10 cellular contexts compared by ENCODE assay signal in genomic region chr2:65071499-65072180, GRCh38. TPM values are rescaled to one million over a fixed set of nuclear protein-coding genes. Genes with fewer than 3 reads are reported as not detected.
A peak's percentile ranks its signal among the peaks of the same experiment; 100 is the strongest.
DNase-seq lines count a peak whose midpoint lies in the region; FAIRE-seq and TF ChIP-seq lines count a peak whose summit lies in the region.
"Had no signal": no experiment of that assay in that cellular context is flagged by ENCODE, and none has a peak within 500 bp of the region (broad histone marks: within the 10 kb centered on the region; RNA-seq: fewer than 3 reads in every experiment).

No MANE protein-coding gene starts in this region.

- H2BK15ac ChIP-seq in H1 (ENCODE audit: low read length): no peak overlapping the region

- peak; percentile 16 to 46; a peak in 3 of 4 replicates for TF ChIP-seq RAD21 in H1 (IDR thresholded peaks at IDR 0.05 in 1 of 2, conservative IDR thresholded peaks at IDR 0.05 in 1 of 2; ENCODE audit: low read depth in 2 of 2, low read length in 2 of 2)

- no peak overlapping the region for H3K27ac ChIP-seq in H1 (ENCODE audit: low read depth, low read length)
- H3K27ac ChIP-seq in trophoblast cell (ENCODE audit: low read depth, low read length): no peak overlapping the region
- no peak overlapping the region for H3K27ac ChIP-seq in vagina
- H3K27ac ChIP-seq in colonic mucosa: no peak overlapping the region

- H3K27ac Mint-ChIP-seq in activated T-helper 1 cell treated with anti-CD3 and anti-CD28 coated beads, Interleukin-12 subunit alpha, Interleukin-12 subunit beta, Interleukin-2, Interleukin-4 antibody, amounts not matched to agents 30 ng/mL and 10 ng/mL and 1 ng/mL, durations not matched to agents 14 hours and 24 hours and 36 hours: no peak overlapping the region

- no peaks in the 10 kb centered on the region for H3K9me3 Mint-ChIP-seq in activated T-helper 1 cell treated with anti-CD3 and anti-CD28 coated beads, Interleukin-12 subunit alpha, Interleukin-12 subunit beta, Interleukin-2, Interleukin-4 antibody, amounts not matched to agents 30 ng/mL and 10 ng/mL and 1 ng/mL, durations not matched to agents 14 hours and 24 hours and 36 hours

- H3K4me1 ChIP-seq in H1 (replicated peaks in 1 of 4; ENCODE audit: control insufficient read depth in 3 of 4, insufficient read depth in 4 of 4, low read length in 3 of 4): peaks cover 0 to 7% (median 4%) of the 10 kb centered on the region in 4 experiments; a peak in 5 of 7 replicates
- peaks cover 5 to 22% of the 10 kb centered on the region in 2 experiments for H3K4me1 ChIP-seq in trophoblast cell (ENCODE audit: control insufficient read depth in 1 of 2, insufficient read depth in 2 of 2, low read length in 2 of 2)
- H3K4me1 ChIP-seq in vagina: peaks cover 75% of the 10 kb centered on the region
- peaks cover 18% of the 10 kb centered on the region for H3K4me1 ChIP-seq in colonic mucosa

- H2BK12ac ChIP-seq in H1 (ENCODE audit: low read depth, low read length): no peak overlapping the region
- H2BK12ac ChIP-seq in trophoblast cell (ENCODE audit: low read length): no peak overlapping the region

- peaks cover 0 to 20% of the 10 kb centered on the region in 2 experiments; a peak in 2 of 4 replicates for H3K79me2 ChIP-seq in H1 (ENCODE audit: control insufficient read depth in 1 of 2, insufficient read depth in 2 of 2, low read length in 2 of 2)
- no peaks in the 10 kb centered on the region for H3K79me2 ChIP-seq in trophoblast cell (ENCODE audit: control insufficient read depth, insufficient read depth, low read length, poor library complexity)

- no peak overlapping the region for H3K9ac ChIP-seq in H1 (replicated peaks in 1 of 4; ENCODE audit: extremely low read depth in 1 of 4, low read depth in 3 of 4, low read length in 3 of 4)
- no peak overlapping the region for H3K9ac ChIP-seq in trophoblast cell (ENCODE audit: low read length)
- H3K9ac ChIP-seq in colonic mucosa (ENCODE audit: low read depth in 2 of 2, low read length in 2 of 2): no peak overlapping the region

- H3K4me3 Mint-ChIP-seq in activated T-helper 1 cell treated with anti-CD3 and anti-CD28 coated beads, Interleukin-12 subunit alpha, Interleukin-12 subunit beta, Interleukin-2, Interleukin-4 antibody, amounts not matched to agents 30 ng/mL and 10 ng/mL and 1 ng/mL, durations not matched to agents 14 hours and 24 hours and 36 hours: no peak overlapping the region

- H3K4me2 ChIP-seq in H1 (ENCODE audit: insufficient read depth in 1 of 2, low read depth in 2 of 2, low read length in 2 of 2): no peak overlapping the region
- H3K4me2 ChIP-seq in trophoblast cell (ENCODE audit: low read length): no peak overlapping the region

- peak overlapping the region; percentile 51; the same call in 1 of the 2 replicates for H4K8ac ChIP-seq in H1 (ENCODE audit: extremely low read depth, insufficient read depth, low read length)
- H4K8ac ChIP-seq in trophoblast cell (ENCODE audit: low read depth, low read length): no peak overlapping the region

- peak; percentile 23 for TF ChIP-seq CTCF in GM12865 (IDR thresholded peaks at IDR 0.05; ENCODE audit: insufficient read depth, low read depth, low read length, missing control alignments)
- TF ChIP-seq CTCF in H1 (IDR thresholded peaks at IDR 0.05; ENCODE audit: control extremely low read depth in 1 of 3, insufficient read depth in 1 of 3, low read depth in 1 of 3, low read length in 3 of 3): peak; percentile 43 to 58 (median 49)
- no peak for TF ChIP-seq CTCF in vagina (IDR thresholded peaks at IDR 0.05)
- no peak for TF ChIP-seq CTCF in colonic mucosa (IDR thresholded peaks at IDR 0.05)

- H3K36me3 Mint-ChIP-seq in activated T-helper 1 cell treated with anti-CD3 and anti-CD28 coated beads, Interleukin-12 subunit alpha, Interleukin-12 subunit beta, Interleukin-2, Interleukin-4 antibody, amounts not matched to agents 30 ng/mL and 10 ng/mL and 1 ng/mL, durations not matched to agents 14 hours and 24 hours and 36 hours (ENCODE audit: low read depth): peaks cover 5% of the 10 kb centered on the region

- H3K36me3 ChIP-seq in H1 (ENCODE audit: control insufficient read depth in 2 of 4, insufficient read depth in 4 of 4, low read length in 3 of 4): peaks cover 20 to 71% (median 38%) of the 10 kb centered on the region in 4 experiments
- H3K36me3 ChIP-seq in trophoblast cell (ENCODE audit: control insufficient read depth in 1 of 2, insufficient read depth in 2 of 2, low read length in 2 of 2): peaks cover 34 to 47% of the 10 kb centered on the region in 2 experiments
- H3K36me3 ChIP-seq in vagina: peaks cover 0 to 27% of the 10 kb centered on the region in 2 donors
- H3K36me3 ChIP-seq in colonic mucosa: no peaks in the 10 kb centered on the region

- CTCF ChIA-PET in H1 (lab: Charles Lee; ENCODE audit: partially characterized antibody): interaction anchor here (0.6 to 2.6 kb wide), 17 partner anchors 12 to 154 kb away, joined by 3 to 20 read pairs (median 3); no protein-coding TSS in a partner anchor

- no peak overlapping the region for H3K18ac ChIP-seq in H1 (ENCODE audit: extremely low read depth, low read length)
- H3K18ac ChIP-seq in trophoblast cell (ENCODE audit: low read length): no peak overlapping the region

- H3K23me2 ChIP-seq in H1 (ENCODE audit: low read depth, low read length): no peaks in the 10 kb centered on the region

- H2BK20ac ChIP-seq in H1 (ENCODE audit: low read length): no peak overlapping the region

- H3K27me3 ChIP-seq in H1 (replicated peaks in 1 of 4; ENCODE audit: control insufficient read depth in 3 of 4, extremely low read depth in 1 of 4, insufficient read depth in 3 of 4, low read length in 3 of 4) (no peaks in the 10 kb centered on the region), trophoblast cell (ENCODE audit: insufficient read depth, low read length) (no peaks in the 10 kb centered on the region), vagina (no peaks in the 10 kb centered on the region), colonic mucosa (no peaks in the 10 kb centered on the region)

- H3K4ac ChIP-seq in H1 (replicated peaks; ENCODE audit: insufficient read length, low read depth, low read length): no peak overlapping the region
- no peak overlapping the region for H3K4ac ChIP-seq in trophoblast cell (ENCODE audit: low read depth, low read length)

- peaks cover 23% of the 10 kb centered on the region for H3K4me1 Mint-ChIP-seq in activated T-helper 1 cell treated with anti-CD3 and anti-CD28 coated beads, Interleukin-12 subunit alpha, Interleukin-12 subunit beta, Interleukin-2, Interleukin-4 antibody, amounts not matched to agents 30 ng/mL and 10 ng/mL and 1 ng/mL, durations not matched to agents 14 hours and 24 hours and 36 hours (ENCODE audit: low read depth)

- H3K56ac ChIP-seq in H1 (replicated peaks; ENCODE audit: insufficient read length, low read depth, low read length): no peak overlapping the region

- H2BK5ac ChIP-seq in H1 (ENCODE audit: low read depth, low read length): no peak overlapping the region
- no peak overlapping the region for H2BK5ac ChIP-seq in trophoblast cell (ENCODE audit: low read depth, low read length, poor library complexity)

- intact Hi-C loops in vagina (cut with DNase I) (no loop called here), colonic mucosa (cut with DNase I) (loop anchor here (10.0 kb wide), 1 partner anchor 53 kb away; no protein-coding TSS in a partner anchor)
- intact Hi-C loops in activated T-helper 1 cell treated with anti-CD3 and anti-CD28 coated beads, Interleukin-12 subunit alpha, Interleukin-12 subunit beta, Interleukin-2, Interleukin-4 antibody, amounts not matched to agents 30 ng/mL and 10 ng/mL and 1 ng/mL, durations not matched to agents 14 hours and 24 hours and 36 hours (cut with micrococcal nuclease): no loop called here

- no peak overlapping the region for H4K91ac ChIP-seq in H1 (replicated peaks; ENCODE audit: insufficient read length, low read length)
- no peak overlapping the region for H4K91ac ChIP-seq in trophoblast cell (ENCODE audit: low read depth, low read length)

- H3K79me1 ChIP-seq in H1 (ENCODE audit: low read depth, low read length) (peaks cover 10% of the 10 kb centered on the region; the same call in 1 of the 2 replicates), trophoblast cell (ENCODE audit: low read length) (no peaks in the 10 kb centered on the region)

- H2AFZ ChIP-seq in H1 (ENCODE audit: low read length): no peak overlapping the region
- no peak overlapping the region for H2AFZ ChIP-seq in trophoblast cell (ENCODE audit: insufficient read depth, low read length, poor library complexity)

- DNase-seq in GM12865 (ENCODE audit: low read depth) (no peak), RPMI7951 (ENCODE audit: low read depth) (peak; percentile 34), H1 (ENCODE audit: low read depth in 1 of 2, low spot score in 2 of 2) (peak in 1 of 2 experiments; percentile 61), trophoblast cell (peak; percentile 45 to 49), vagina (ENCODE audit: extremely low spot score in 2 of 2) (no peak), colonic mucosa (no peak), NCI-H146 treated with DMSO at 0.1 percent for 48 hours (lab: John Stamatoyannopoulos, UW; ENCODE audit: unreplicated experiment) (no peak)
- no peak for DNase-seq in activated T-helper 1 cell treated with anti-CD3 and anti-CD28 coated beads, Interleukin-12 subunit alpha, Interleukin-12 subunit beta, Interleukin-2, Interleukin-4 antibody, amounts not matched to agents 30 ng/mL and 10 ng/mL and 1 ng/mL, durations not matched to agents 14 hours and 24 hours and 36 hours (ENCODE audit: low spot score)
- DNase-seq: stimulated activated CD4-positive, alpha-beta T cell treated with anti-CD3 and anti-CD28 coated beads, Interleukin-4, amount 100 ng/mL, for 4 hours had no signal

- WGBS in H1 (ENCODE audit: extremely low coverage in 1 of 2, insufficient coverage in 1 of 2, insufficient read length in 1 of 2, insufficient replicate concordance in 2 of 2, low coverage in 1 of 2, low lambda C conversion rate in 2 of 2, missing lambda C conversion rate in 1 of 2), 2 experiments: 89% methylated on average over 13 of the region's 14 CpGs; no CpG with 5 or more reads in 1 of the 2 experiments
- WGBS in trophoblast cell (ENCODE audit: extremely low coverage, insufficient coverage, insufficient read length): no CpG with 5 or more reads among the region's 14 CpGs

- no peak overlapping the region for H2AK5ac ChIP-seq in H1 (ENCODE audit: low read depth, low read length)
- H2AK5ac ChIP-seq in trophoblast cell (ENCODE audit: low read length): no peak overlapping the region

- FAIRE-seq in H1 (lab: Jason Lieb, UNC): no peak
- FAIRE-seq: islet of Langerhans had no signal

- POLR2A ChIA-PET in H1 (lab: Charles Lee; ENCODE audit: partially characterized antibody): interaction anchor here (0.6 to 1.6 kb wide), 6 partner anchors 12 to 99 kb away, joined by 3 to 4 read pairs (median 3); partner anchors contain the start of gene CEP68

- H4K12ac ChIP-seq in trophoblast cell (ENCODE audit: low read depth, low read length): no peak overlapping the region

- no peak overlapping the region for H4K5ac ChIP-seq in H1 (ENCODE audit: insufficient read length, low read depth, low read length)

- no peak for TF ChIP-seq EP300 in H1 (IDR thresholded peaks at IDR 0.05; ENCODE audit: borderline replicate concordance in 1 of 2, low read depth in 2 of 2, low read length in 2 of 2)

- no peaks in the 10 kb centered on the region for H3K27me3 Mint-ChIP-seq in activated T-helper 1 cell treated with anti-CD3 and anti-CD28 coated beads, Interleukin-12 subunit alpha, Interleukin-12 subunit beta, Interleukin-2, Interleukin-4 antibody, amounts not matched to agents 30 ng/mL and 10 ng/mL and 1 ng/mL, durations not matched to agents 14 hours and 24 hours and 36 hours (ENCODE audit: insufficient read depth)

- no peak overlapping the region for H3K4me3 ChIP-seq in GM12865 (ENCODE audit: low read depth, low read length)
- no peak overlapping the region for H3K4me3 ChIP-seq in H1 (ENCODE audit: extremely low read depth in 1 of 4, insufficient read depth in 2 of 4, low read depth in 3 of 4, low read length in 4 of 4)
- H3K4me3 ChIP-seq in trophoblast cell (ENCODE audit: low read depth, low read length): no peak overlapping the region
- no peak overlapping the region for H3K4me3 ChIP-seq in vagina
- no peak overlapping the region for H3K4me3 ChIP-seq in colonic mucosa

- H3K23ac ChIP-seq in H1 (ENCODE audit: insufficient read length) (no peak overlapping the region), trophoblast cell (ENCODE audit: low read length) (no peak overlapping the region)

- TF ChIP-seq POLR2A in H1 (IDR thresholded peaks at IDR 0.05; ENCODE audit: control extremely low read depth in 1 of 2, low read depth in 2 of 2, low read length in 2 of 2) (no peak), vagina (IDR thresholded peaks at IDR 0.05) (no peak)

- peaks cover 18 to 20% of the 10 kb centered on the region in 2 experiments for H4K20me1 ChIP-seq in H1 (replicated peaks in 1 of 2; ENCODE audit: control insufficient read depth in 1 of 2, insufficient read depth in 2 of 2, low read length in 2 of 2)

- H3K14ac ChIP-seq in H1 (ENCODE audit: insufficient read length) (no peak overlapping the region), trophoblast cell (ENCODE audit: low read length) (no peak overlapping the region)

- H2BK120ac ChIP-seq in H1 (replicated peaks; ENCODE audit: low read depth, low read length) (no peak overlapping the region), trophoblast cell (ENCODE audit: insufficient read depth, low read length, poor library complexity) (no peak overlapping the region)

- H3K9me3 ChIP-seq in H1 (ENCODE audit: insufficient read depth in 2 of 2, low read depth in 1 of 2, low read length in 1 of 2) (no peaks in the 10 kb centered on the region), trophoblast cell (ENCODE audit: insufficient read depth, low read depth, low read length) (no peaks in the 10 kb centered on the region), vagina (no peaks in the 10 kb centered on the region), colonic mucosa (no peaks in the 10 kb centered on the region)

RNA-seq across cellular contexts. Expression of gene CEP68, which starts 15.4 kb away (rescaled TPM):
- total RNA-seq in RPMI7951 (2014; rRNA removed; shearing (Covaris generic)): 5.2 and 5.6 TPM in 2 replicates
- total RNA-seq in H1 (2021; fragmentation: NEBNext Ultra II Directional; extraction: Animal tissue kit (Norgen Biotek cat#: 25700)): 22.5 and 23.2 TPM in 2 replicates
- 24.7 and 35.5 TPM in 2 replicates for polyA plus RNA-seq in H1 (2011; rRNA removed)
- 20.4 TPM for polyA plus RNA-seq in H1 (2011; cell fraction: cytosol; rRNA removed)
- polyA plus RNA-seq in H1 (2011; cell fraction: nucleus; rRNA removed): 40.5 TPM
- 16.9 to 20.7 TPM (median 18.1 TPM) in 4 replicates for polyA plus RNA-seq in H1 (2012, experiment 1 of 2)
- 6.4 TPM for polyA plus RNA-seq in H1 (2012, experiment 2 of 2)
- 13.5 TPM for polyA plus RNA-seq in H1 (2013, experiment 1 of 2)
- 12.5 TPM for polyA plus RNA-seq in H1 (2013, experiment 2 of 2)
- 34.2 and 41.1 TPM in 2 replicates for polyA minus RNA-seq in H1 (2011; rRNA and poly(A)+ RNA removed)
- 15.8 TPM for polyA minus RNA-seq in H1 (2011; cell fraction: cytosol; rRNA and poly(A)+ RNA removed)
- 40.5 TPM for polyA minus RNA-seq in H1 (2011; cell fraction: nucleus; rRNA and poly(A)+ RNA removed)
- 6.0 and 6.3 TPM in 2 replicates for polyA plus RNA-seq in trophoblast cell (2013)
- total RNA-seq in vagina (25.0 TPM), colonic mucosa (1 to 10 TPM; 7.1 to 8.5 TPM)
- total RNA-seq in activated T-helper 1 cell treated with anti-CD3 and anti-CD28 coated beads, Interleukin-12 subunit alpha, Interleukin-12 subunit beta, Interleukin-2, Interleukin-4 antibody, amounts not matched to agents 30 ng/mL and 10 ng/mL and 1 ng/mL, durations not matched to agents 14 hours and 24 hours and 36 hours: 4.0 and 5.5 TPM in 2 replicates

RNA-seq across cellular contexts. Expression of gene RAB1A, which starts 58.3 kb away (rescaled TPM):
- total RNA-seq in RPMI7951 (2014; rRNA removed; shearing (Covaris generic)): 132 and 168 TPM in 2 replicates
- total RNA-seq in H1 (2021; fragmentation: NEBNext Ultra II Directional; extraction: Animal tissue kit (Norgen Biotek cat#: 25700)): 119 and 120 TPM in 2 replicates
- 40.6 and 77.9 TPM in 2 replicates for polyA plus RNA-seq in H1 (2011; rRNA removed)
- 89.3 TPM for polyA plus RNA-seq in H1 (2011; cell fraction: cytosol; rRNA removed)
- polyA plus RNA-seq in H1 (2011; cell fraction: nucleus; rRNA removed): 16.5 TPM
- 96.8 to 146 TPM (median 100 TPM) in 4 replicates for polyA plus RNA-seq in H1 (2012, experiment 1 of 2)
- polyA plus RNA-seq in H1 (2012, experiment 2 of 2): 13.5 TPM
- 82.1 TPM for polyA plus RNA-seq in H1 (2013, experiment 1 of 2)
- polyA plus RNA-seq in H1 (2013, experiment 2 of 2): 83.0 TPM
- 38.1 and 55.0 TPM in 2 replicates for polyA minus RNA-seq in H1 (2011; rRNA and poly(A)+ RNA removed)
- 35.7 TPM for polyA minus RNA-seq in H1 (2011; cell fraction: cytosol; rRNA and poly(A)+ RNA removed)
- 27.6 TPM for polyA minus RNA-seq in H1 (2011; cell fraction: nucleus; rRNA and poly(A)+ RNA removed)
- polyA plus RNA-seq in trophoblast cell (2013): 306 and 327 TPM in 2 replicates
- total RNA-seq in vagina: 92.3 TPM
- total RNA-seq in colonic mucosa: 100 to 1,000 TPM; 187 to 212 TPM
- total RNA-seq in activated T-helper 1 cell treated with anti-CD3 and anti-CD28 coated beads, Interleukin-12 subunit alpha, Interleukin-12 subunit beta, Interleukin-2, Interleukin-4 antibody, amounts not matched to agents 30 ng/mL and 10 ng/mL and 1 ng/mL, durations not matched to agents 14 hours and 24 hours and 36 hours: 73.4 and 81.6 TPM in 2 replicates

Comparison
In these comparisons a context has a peak if more than half of its experiments do, and no peak if none do; other contexts are left out.
1. DNase-seq: peak in RPMI7951 (single experiment) and trophoblast cell (2 of 2); none in GM12865 (single experiment), vagina (0 of 2), colonic mucosa (single experiment), activated T-helper 1 cell treated with anti-CD3 and anti-CD28 coated beads, Interleukin-12 subunit alpha, Interleukin-12 subunit beta, Interleukin-2, Interleukin-4 antibody, amounts not matched to agents 30 ng/mL and 10 ng/mL and 1 ng/mL, durations not matched to agents 14 hours and 24 hours and 36 hours (single experiment) and NCI-H146 treated with DMSO at 0.1 percent for 48 hours (single experiment).
2. CTCF ChIP-seq: peak in GM12865 (single experiment) and H1 (3 of 3); none in vagina (0 of 3) and colonic mucosa (single experiment).